In the genomic region with DNA sequence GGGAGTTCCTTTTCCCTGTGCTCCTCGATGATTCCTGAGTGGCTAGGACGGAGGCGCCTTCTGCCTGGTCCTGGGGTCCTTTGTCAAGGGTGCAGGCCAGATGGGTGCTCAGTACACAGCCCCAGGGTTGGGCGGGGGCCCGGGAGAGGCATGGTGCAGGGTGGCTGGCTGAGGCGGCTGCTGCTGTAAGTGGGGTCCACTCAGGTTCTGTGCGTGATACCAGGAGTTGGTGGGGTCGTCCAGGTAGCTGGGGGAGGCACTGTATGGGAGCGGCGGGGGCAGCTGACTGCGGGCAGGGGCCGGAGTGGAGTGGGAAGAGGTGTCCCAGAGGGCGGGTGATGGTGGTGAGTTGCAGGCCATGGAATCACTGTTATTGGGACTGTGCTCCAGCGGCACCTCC, we compare ENCODE assay signal across 26 cellular contexts. TPM values are rescaled to one million over a fixed set of nuclear protein-coding genes. Genes with fewer than 3 reads are reported as not detected.
"Had no signal": no experiment of that assay in that cellular context is flagged by ENCODE, and none has a peak within 500 bp of the region (broad histone marks: within the 10 kb centered on the region; RNA-seq: fewer than 3 reads in every experiment).

No MANE protein-coding gene starts in this region.

- H3K27me3 ChIP-seq: testis had no signal

- H3K36me3 ChIP-seq: ascending aorta, brain microvascular endothelial cell, esophagus muscularis mucosa, gastrocnemius medialis, spleen had no signal

- H3K9me3 ChIP-seq: ascending aorta, esophagus muscularis mucosa, gastrocnemius medialis, spleen, testis had no signal

- DNase-seq: activated CD4-positive, alpha-beta T cell treated with anti-CD3 and anti-CD28 coated beads, Interleukin-2, amount 10 ng/mL, durations not matched to agents 7 days and 5 days; activated CD8-positive, alpha-beta T cell treated with anti-CD3 and anti-CD28 coated beads for 36 hours; activated T-cell treated with anti-CD3 and anti-CD28 coated beads, Interleukin-2, amount 50 U/mL, for 1 hour; brain microvascular endothelial cell; central memory CD4-positive, alpha-beta T cell; effector memory CD8-positive, alpha-beta T cell; gastrocnemius medialis; hypothalamus; left colon; mesendoderm; naive B cell; occipital lobe; posterior cingulate gyrus; spleen; stimulated activated CD4-positive, alpha-beta T cell treated with anti-CD3 and anti-CD28 coated beads, Interleukin-4, amount 100 ng/mL, for 1 hour; stimulated activated naive CD4-positive, alpha-beta T cell; testis; trophoblast cell had no signal

- H3K9me3 Mint-ChIP-seq: activated CD4-positive, alpha-beta T cell treated with anti-CD3 and anti-CD28 coated beads, Interleukin-2, amount 10 ng/mL, durations not matched to agents 7 days and 5 days; activated CD8-positive, alpha-beta T cell treated with anti-CD3 and anti-CD28 coated beads for 36 hours; activated naive CD4-positive, alpha-beta T cell treated with anti-CD3 and anti-CD28 coated beads, Interleukin-2, amount 50 U/mL, for 72 hours; activated T-helper 17 cell treated with anti-CD3 and anti-CD28 coated beads, Interleukin-2, amount 50 U/mL, for 72 hours; effector memory CD8-positive, alpha-beta T cell had no signal

- H3K4me3 ChIP-seq: ascending aorta, esophagus muscularis mucosa, gastrocnemius medialis, spleen, testis had no signal

- H3K27ac Mint-ChIP-seq: activated CD4-positive, alpha-beta T cell treated with anti-CD3 and anti-CD28 coated beads, Interleukin-2, amount 10 ng/mL, durations not matched to agents 7 days and 5 days; activated CD8-positive, alpha-beta T cell treated with anti-CD3 and anti-CD28 coated beads for 36 hours; activated naive CD4-positive, alpha-beta T cell treated with anti-CD3 and anti-CD28 coated beads, Interleukin-2, amount 50 U/mL, for 72 hours; activated T-helper 17 cell treated with anti-CD3 and anti-CD28 coated beads, Interleukin-2, amount 50 U/mL, for 72 hours; effector memory CD8-positive, alpha-beta T cell; naive B cell had no signal

- H3K4me3 Mint-ChIP-seq: activated CD4-positive, alpha-beta T cell treated with anti-CD3 and anti-CD28 coated beads, Interleukin-2, amount 10 ng/mL, durations not matched to agents 7 days and 5 days; activated CD8-positive, alpha-beta T cell treated with anti-CD3 and anti-CD28 coated beads for 36 hours had no signal

RNA-seq across cellular contexts. Expression of gene DLX3, which starts 3.6 kb away (rescaled TPM):
- total RNA-seq: activated CD4-positive, alpha-beta T cell treated with anti-CD3 and anti-CD28 coated beads, Interleukin-2, amount 10 ng/mL, durations not matched to agents 7 days and 5 days; activated CD8-positive, alpha-beta T cell treated with anti-CD3 and anti-CD28 coated beads for 36 hours; activated T-helper 17 cell treated with anti-CD3 and anti-CD28 coated beads, Interleukin-2, amount 50 U/mL, for 72 hours; dermis microvascular lymphatic vessel endothelial cell; gastrocnemius medialis; left colon; occipital lobe; renal cortical epithelial cell; spleen; T-helper 2 cell treated with Interferon-gamma antibody and Interleukin-4, amounts not matched to agents 100 ng/mL and 5 ng/mL, for 36 hours had no signal

RNA-seq across cellular contexts. Expression of gene DLX4, which starts 22.4 kb away (rescaled TPM):
- total RNA-seq: ascending aorta, dermis microvascular lymphatic vessel endothelial cell, esophagus muscularis mucosa, gastrocnemius medialis, mucosa of gallbladder, occipital lobe had no signal
